Comparison of ENCODE assay signal across 8 cellular contexts in genomic region chr9:20508242-20508641, GRCh38.
A peak's percentile ranks its signal among the peaks of the same experiment; 100 is the strongest.
DNase-seq lines count a peak whose midpoint lies in the region; ATAC-seq and TF ChIP-seq lines count a peak whose summit lies in the region.

No MANE protein-coding gene starts in this region.

- no peak for TF ChIP-seq CTCF in parathyroid adenoma (IDR thresholded peaks at IDR 0.05)

- peak; percentile 79 for ATAC-seq in HG02798 (IDR thresholded peaks at IDR 0.05; ENCODE audit: poor library complexity, unreplicated experiment)
- ATAC-seq in SK-N-SH treated with all-trans-retinoic acid at 6 μM for 48 hours = no peak

- no peaks in the 10 kb centered on the region for H3K4me1 ChIP-seq in parathyroid adenoma

- H3K9ac ChIP-seq in parathyroid adenoma = no peak overlapping the region

- no peaks in the 10 kb centered on the region for H3K79me2 ChIP-seq in parathyroid adenoma

- H3K4me2 ChIP-seq in parathyroid adenoma (ENCODE audit: low read length) = peak overlapping the region; percentile 58

- H2AFZ ChIP-seq in parathyroid adenoma = no peak overlapping the region

- no peaks in the 10 kb centered on the region for H3K36me3 ChIP-seq in parathyroid adenoma (ENCODE audit: control insufficient read depth, insufficient read depth, low read length)

- H3K4me3 ChIP-seq in parathyroid adenoma (ENCODE audit: low read depth, low read length) = no peak overlapping the region

- no peaks in the 10 kb centered on the region for H3K9me3 ChIP-seq in parathyroid adenoma (ENCODE audit: control insufficient read depth, low read length)

- H3K27ac ChIP-seq in parathyroid adenoma = no peak overlapping the region

- no peaks in the 10 kb centered on the region for H3K27me3 ChIP-seq in parathyroid adenoma (ENCODE audit: control insufficient read depth, insufficient read depth, low read length)

- DNase-seq in SKM-1 treated with dmso at 0.1 percent for 144 hours (lab: John Stamatoyannopoulos, UW; ENCODE audit: unreplicated experiment) = peak; percentile 4
- DNase-seq in SKM-1 (lab: John Stamatoyannopoulos, UW; ENCODE audit: unreplicated experiment) = no peak
- no peak for DNase-seq in NCI-H1092 (lab: John Stamatoyannopoulos, UW)
- DNase-seq in NCI-H2081 treated with DMSO at 0.1 percent for 48 hours (lab: John Stamatoyannopoulos, UW) = no peak
- no peak for DNase-seq in cerebellum (ENCODE audit: low spot score)

TF ChIP-seq in SK-N-SH treated with all-trans-retinoic acid at 6 μM for 48 hours, 23 proteins besides CTCF, POLR2A, EP300 and RAD21:
- TF ChIP-seq ZFP30 (CRISPR knock-in tag; IDR thresholded peaks at IDR 0.05) (no peak), ISL1 (CRISPR knock-in tag; IDR thresholded peaks at IDR 0.05) (0 out of 2 replicates have a peak, but pooled peaks have one; percentile 19)
